ENCODE assay signal across 10 cellular contexts in the genomic region with DNA sequence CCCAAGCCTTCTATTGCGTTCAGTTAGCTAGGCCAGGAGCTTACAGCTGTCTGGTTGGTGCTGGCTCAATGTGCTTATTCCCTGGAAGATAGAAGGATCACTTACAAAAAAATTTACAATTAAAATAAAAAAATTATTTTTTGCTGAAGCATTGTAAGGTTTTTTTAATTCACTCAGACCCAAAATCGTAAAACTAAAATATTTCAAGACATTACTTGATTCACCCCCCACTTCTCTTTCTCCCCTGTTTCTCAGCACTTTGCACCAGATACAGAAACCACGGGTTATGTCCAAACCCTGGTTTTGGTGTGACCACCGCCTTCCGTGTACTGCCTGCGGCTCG. TPM values are rescaled to one million over a fixed set of nuclear protein-coding genes. Genes with fewer than 3 reads are reported as not detected.
A peak's percentile ranks its signal among the peaks of the same experiment; 100 is the strongest.
DNase-seq lines count a peak whose midpoint lies in the region; ATAC-seq, FAIRE-seq and TF ChIP-seq lines count a peak whose summit lies in the region.
"Had no signal": no experiment of that assay in that cellular context is flagged by ENCODE, and none has a peak within 500 bp of the region (broad histone marks: within the 10 kb centered on the region; RNA-seq: fewer than 3 reads in every experiment).

No MANE protein-coding gene starts in this region.

- H3K4me1 ChIP-seq in HepG2 (ENCODE audit: insufficient read depth, low read length): peaks cover 38% of the 10 kb centered on the region

- H3K36me3 ChIP-seq in brain microvascular endothelial cell (replicated peaks): no peaks in the 10 kb centered on the region
- H3K36me3 ChIP-seq in HepG2 (replicated peaks in 1 of 2; ENCODE audit: control insufficient read depth in 1 of 2, insufficient read depth in 2 of 2, low read length in 2 of 2): no peaks in the 10 kb centered on the region

- in situ Hi-C loops in brain microvascular endothelial cell (cut with HindIII; ENCODE audit: low pct_ligation_motif_present, low sequenced_read_pairs) (no loop called here), HepG2 (cut with HindIII; ENCODE audit: extremely low pct_ligation_motif_present, low pct_unique_long_range_greater_than_20kb) (loop anchor here (5.0 kb wide), 2 partner anchors 191 to 294 kb away; no protein-coding TSS in a partner anchor)

- H4K20me1 ChIP-seq in HepG2 (ENCODE audit: insufficient read depth, low read length): no peaks in the 10 kb centered on the region

- 2% methylated on average over 7 of the region's 7 CpGs for WGBS in HepG2 (ENCODE audit: low lambda C conversion rate)

- H3K4me3 ChIP-seq in brain microvascular endothelial cell (ENCODE audit: low read depth, low read length): peak overlapping the region; percentile 69
- H3K4me3 ChIP-seq in HepG2 (replicated peaks in 1 of 3; ENCODE audit: insufficient read depth in 1 of 3, low read depth in 2 of 3, low read length in 3 of 3): peak overlapping the region; percentile 66 to 92 (median 72)

- peaks cover 21% of the 10 kb centered on the region for H3K79me2 ChIP-seq in HepG2 (ENCODE audit: insufficient read depth, low read length)

- H2AFZ ChIP-seq in HepG2 (ENCODE audit: low read length): no peak overlapping the region

- no peak for FAIRE-seq in HepG2 (lab: Jason Lieb, UNC)
- FAIRE-seq: A204.1 had no signal

- POLR2A ChIA-PET in HepG2 (lab: Yijun Ruan, JAX): interaction anchor here (0.9 kb wide), 1 partner anchor 60 kb away, joined by 3 read pairs; no protein-coding TSS in a partner anchor

- H3K9me3 ChIP-seq in HepG2 (ENCODE audit: low read length): no peaks in the 10 kb centered on the region

- DNase-seq in NCI-H2171 treated with DMSO at 0.1 percent for 48 hours (lab: John Stamatoyannopoulos, UW) (peak; percentile 33), NCI-H2171 (lab: John Stamatoyannopoulos, UW) (no peak), brain microvascular endothelial cell (no peak), HepG2 (ENCODE audit: low spot score) (no peak), substantia nigra (lab: John Stamatoyannopoulos, UW) (no peak)
- DNase-seq: NCI-H187 had no signal

- intact Hi-C loops in HepG2 (cut with micrococcal nuclease; ENCODE audit: unreplicated experiment): loop anchor here (2.0 to 5.0 kb wide), 3 partner anchors 107 to 293 kb away; no protein-coding TSS in a partner anchor

- TF ChIP-seq POLR2A in HepG2 (IDR thresholded peaks at IDR 0.05; ENCODE audit: insufficient read depth in 1 of 2, low read depth in 2 of 2, low read length in 2 of 2): no peak

- peak overlapping the region; percentile 68; the same call in 1 of the 2 replicates for H3K9ac ChIP-seq in HepG2 (ENCODE audit: insufficient read depth, low read depth, low read length)

- no peak for TF ChIP-seq EP300 in HepG2 (IDR thresholded peaks at IDR 0.05; ENCODE audit: low read depth in 2 of 2, low read length in 2 of 2)
- no peak for TF ChIP-seq EP300 in HepG2 (CRISPR knock-in tag; IDR thresholded peaks at IDR 0.05; ENCODE audit: borderline replicate concordance)

- H3K4me2 ChIP-seq in HepG2 (ENCODE audit: low read depth, low read length): peak overlapping the region; percentile 94

- ATAC-seq in HepG2 (no peak), HG02938 (IDR thresholded peaks at IDR 0.05; ENCODE audit: unreplicated experiment) (no peak), GM18861 (IDR thresholded peaks at IDR 0.05; ENCODE audit: unreplicated experiment) (no peak), GM18858 (IDR thresholded peaks at IDR 0.05; ENCODE audit: unreplicated experiment) (no peak)

- no TSS peak for BruUV-seq in HepG2 (replicated peaks; lab: Mats Ljungman, UMichigan)

- TF ChIP-seq CTCF in brain microvascular endothelial cell (IDR thresholded peaks at IDR 0.05; ENCODE audit: low read depth, low read length, missing control alignments): no peak
- no peak for TF ChIP-seq CTCF in HepG2 (CRISPR knock-in tag; IDR thresholded peaks at IDR 0.05)

- no peak for TF ChIP-seq RAD21 in HepG2 (CRISPR knock-in tag; IDR thresholded peaks at IDR 0.05)

- CTCF ChIA-PET in HepG2 (lab: Yijun Ruan, JAX; ENCODE audit: low intra/inter-chr PET ratio, low total read pairs): interaction anchor here (2.2 kb wide), 1 partner anchor 293 kb away, joined by 11 read pairs; no protein-coding TSS in a partner anchor

- peak overlapping the region; percentile 88 for H3K27ac ChIP-seq in brain microvascular endothelial cell
- no peak overlapping the region for H3K27ac ChIP-seq in HepG2 (ENCODE audit: extremely low read length, insufficient read depth, low read length)
- peak overlapping the region; percentile 92 for H3K27ac ChIP-seq in substantia nigra (ENCODE audit: low read depth, low read length, poor library complexity, severe bottlenecking)

- no peaks in the 10 kb centered on the region for H3K27me3 ChIP-seq in brain microvascular endothelial cell (replicated peaks)
- peaks cover 0 to 14% of the 10 kb centered on the region in 2 experiments; a peak in 2 of 5 replicates for H3K27me3 ChIP-seq in HepG2 (ENCODE audit: control insufficient read depth in 1 of 2, insufficient read depth in 2 of 2, low read length in 2 of 2)

TF ChIP-seq in HepG2, 621 proteins besides CTCF, POLR2A, EP300 and RAD21:
- TF ChIP-seq XBP1 (CRISPR knock-in tag; IDR thresholded peaks at IDR 0.05) (no peak), EEA1 (CRISPR knock-in tag; IDR thresholded peaks at IDR 0.05; ENCODE audit: borderline replicate concordance) (0 out of 2 replicates have a peak, but pooled peaks have one; percentile 1), THAP11 (CRISPR knock-in tag; IDR thresholded peaks at IDR 0.05) (no peak), KLF15 (CRISPR knock-in tag; IDR thresholded peaks at IDR 0.05; ENCODE audit: borderline replicate concordance) (no peak), CBX2 (IDR thresholded peaks at IDR 0.05; ENCODE audit: low read depth, low read length) (0 out of 2 replicates have a peak, but pooled peaks have one; percentile 68), CBX2 (CRISPR knock-in tag; IDR thresholded peaks at IDR 0.05; ENCODE audit: low read depth) (no peak), PAWR (CRISPR knock-in tag; IDR thresholded peaks at IDR 0.05; ENCODE audit: borderline replicate concordance) (no peak)
- TF ChIP-seq, protein P1, sequence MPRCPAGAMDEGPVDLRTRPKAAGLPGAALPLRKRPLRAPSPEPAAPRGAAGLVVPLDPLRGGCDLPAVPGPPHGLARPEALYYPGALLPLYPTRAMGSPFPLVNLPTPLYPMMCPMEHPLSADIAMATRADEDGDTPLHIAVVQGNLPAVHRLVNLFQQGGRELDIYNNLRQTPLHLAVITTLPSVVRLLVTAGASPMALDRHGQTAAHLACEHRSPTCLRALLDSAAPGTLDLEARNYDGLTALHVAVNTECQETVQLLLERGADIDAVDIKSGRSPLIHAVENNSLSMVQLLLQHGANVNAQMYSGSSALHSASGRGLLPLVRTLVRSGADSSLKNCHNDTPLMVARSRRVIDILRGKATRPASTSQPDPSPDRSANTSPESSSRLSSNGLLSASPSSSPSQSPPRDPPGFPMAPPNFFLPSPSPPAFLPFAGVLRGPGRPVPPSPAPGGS (CRISPR knock-in tag; IDR thresholded peaks at IDR 0.05): 0 out of 2 replicates have a peak, but pooled peaks have one; percentile 17
TF ChIP-seq in HepG2: peak in this region for 3.

RNA-seq across cellular contexts. Expression of a gene that starts 0.9 kb away (rescaled TPM):
- 6.5 and 12.6 TPM in 2 replicates for total RNA-seq in HepG2 (2016; rRNA removed; fragmentation: Illumina TruSeq; extraction: Trizol)
- total RNA-seq in HepG2 (2016; cell fraction: cytosol; rRNA removed; fragmentation: Illumina TruSeq; extraction: Trizol; ENCODE audit: low read depth): 9.3 and 11.1 TPM in 2 replicates
- total RNA-seq in HepG2 (2016; cell fraction: insoluble cytoplasmic fraction; rRNA removed; fragmentation: Illumina TruSeq; extraction: Trizol): 5.1 and 13.5 TPM in 2 replicates
- total RNA-seq in HepG2 (2016; cell fraction: membrane; rRNA removed; fragmentation: Illumina TruSeq; extraction: Trizol): 4.9 and 6.3 TPM in 2 replicates
- total RNA-seq in HepG2 (2016; cell fraction: nucleus; rRNA removed; fragmentation: Illumina TruSeq; extraction: Trizol): 30.4 and 32.6 TPM in 2 replicates
- 97.3 and 108 TPM in 2 replicates for polyA plus RNA-seq in HepG2 (2011; rRNA removed)
- 55.8 and 58.3 TPM in 2 replicates for polyA plus RNA-seq in HepG2 (2011; cell fraction: cytosol; rRNA removed)
- polyA plus RNA-seq in HepG2 (2011; cell fraction: nucleus; rRNA removed): 337 and 404 TPM in 2 replicates
- 24.9 and 30.6 TPM in 2 replicates for polyA plus RNA-seq in HepG2 (2012)
- 0.53 and 0.66 TPM in 2 replicates for polyA plus RNA-seq in HepG2 (2016; cell fraction: cytosol; fragmentation: Illumina TruSeq; extraction: Trizol; ENCODE audit: low read depth)
- 6.8 and 6.9 TPM in 2 replicates for polyA plus RNA-seq in HepG2 (2016; cell fraction: insoluble cytoplasmic fraction; fragmentation: Illumina TruSeq; extraction: Trizol; ENCODE audit: low read depth)
- 2.4 and 2.8 TPM in 2 replicates for polyA plus RNA-seq in HepG2 (2016; cell fraction: membrane; fragmentation: Illumina TruSeq; extraction: Trizol; ENCODE audit: low read depth)
- 39.2 and 53.1 TPM in 2 replicates for polyA plus RNA-seq in HepG2 (2016; cell fraction: nucleus; fragmentation: Illumina TruSeq; extraction: Trizol; ENCODE audit: insufficient read depth, low read depth)
- polyA minus RNA-seq in HepG2 (2011; rRNA and poly(A)+ RNA removed; ENCODE audit: low replicate concordance): 49.0 and 70.1 TPM in 2 replicates
- 21.5 and 29.5 TPM in 2 replicates for polyA minus RNA-seq in HepG2 (2011; cell fraction: cytosol; rRNA and poly(A)+ RNA removed)
- polyA minus RNA-seq in HepG2 (2011; cell fraction: nucleus; rRNA and poly(A)+ RNA removed): 292 and 299 TPM in 2 replicates
